ENCODE assay signal across 3 cellular contexts in the genomic region with DNA sequence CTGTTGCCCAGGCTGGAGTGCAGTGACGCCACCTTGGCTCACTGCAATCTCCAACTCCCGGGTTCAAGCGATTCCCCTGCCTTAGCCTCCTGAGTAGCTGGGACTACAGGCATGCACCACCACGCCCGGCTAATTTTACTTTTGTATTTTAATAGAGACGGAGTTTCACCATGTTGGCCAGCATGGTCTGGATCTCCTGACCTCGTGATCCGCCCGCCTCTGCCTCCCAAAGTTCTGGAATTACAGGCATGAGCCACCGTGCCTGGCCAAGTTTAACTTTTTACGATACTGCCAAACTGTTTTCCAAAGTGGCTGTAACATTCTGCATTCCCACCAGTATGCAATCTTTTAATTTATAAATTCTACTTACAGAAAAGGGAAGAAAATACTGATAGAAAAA. TPM values are rescaled to one million over a fixed set of nuclear protein-coding genes. Genes with fewer than 3 reads are reported as not detected.
"Had no signal": no experiment of that assay in that cellular context is flagged by ENCODE, and none has a peak within 500 bp of the region (broad histone marks: within the 10 kb centered on the region; RNA-seq: fewer than 3 reads in every experiment).

No MANE protein-coding gene starts in this region.

RNA-seq across cellular contexts. Expression of a gene that starts 9.7 kb away (rescaled TPM):
- total RNA-seq: LHCN-M2, MCF 10A had no signal

RNA-seq across cellular contexts. Expression of a gene that starts 46.0 kb away (rescaled TPM):
- total RNA-seq: LHCN-M2, M059J, MCF 10A had no signal
